ENCODE assay signal across 21 cellular contexts in the genomic region with DNA sequence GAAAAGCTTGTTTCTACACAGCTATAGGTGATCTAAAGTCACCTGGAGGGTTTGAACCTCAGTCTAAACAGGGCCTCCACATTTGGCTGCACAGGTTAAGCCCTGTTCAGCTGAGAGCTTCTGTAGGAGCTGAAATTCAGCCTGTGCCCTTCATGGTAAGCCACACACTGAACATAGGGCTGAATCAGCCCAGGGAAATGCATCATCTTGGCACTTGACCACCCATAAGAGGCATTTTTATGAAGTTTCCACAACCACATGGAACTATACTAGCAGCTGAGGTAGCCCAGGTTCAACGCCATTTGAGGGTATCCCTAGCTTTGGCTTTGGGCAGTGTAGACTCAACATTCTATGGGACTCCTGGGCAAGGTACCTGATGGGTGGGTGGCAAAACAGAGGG.
A peak's percentile ranks its signal among the peaks of the same experiment; 100 is the strongest.
DNase-seq lines count a peak whose midpoint lies in the region; ATAC-seq, FAIRE-seq and TF ChIP-seq lines count a peak whose summit lies in the region.
"Had no signal": no experiment of that assay in that cellular context is flagged by ENCODE, and none has a peak within 500 bp of the region (broad histone marks: within the 10 kb centered on the region; RNA-seq: fewer than 3 reads in every experiment).

No MANE protein-coding gene starts in this region.

- H3K9me3 ChIP-seq in gastrocnemius medialis = no peaks in the 10 kb centered on the region
- H3K9me3 ChIP-seq: BE2C had no signal

- peaks cover 4% of the 10 kb centered on the region for H3K4me1 Mint-ChIP-seq in activated CD8-positive, alpha-beta memory T cell treated with anti-CD3 and anti-CD28 coated beads, Interleukin-2, amount 10 ng/mL, durations not matched to agents 7 days and 5 days
- H3K4me1 Mint-ChIP-seq: CD14-positive monocyte had no signal

- no peaks in the 10 kb centered on the region for H3K36me3 Mint-ChIP-seq in activated CD8-positive, alpha-beta memory T cell treated with anti-CD3 and anti-CD28 coated beads, Interleukin-2, amount 10 ng/mL, durations not matched to agents 7 days and 5 days
- H3K36me3 Mint-ChIP-seq: CD14-positive monocyte; CD8-positive, alpha-beta T cell had no signal

- intact Hi-C loops in gastrocnemius medialis (cut with DNase I; ENCODE audit: low total_unique reads) = loop anchor here (5.0 kb wide), 1 partner anchor 84 kb away; no protein-coding TSS in a partner anchor

- H3K27me3 ChIP-seq in gastrocnemius medialis = no peaks in the 10 kb centered on the region

- no peak for TF ChIP-seq CTCF in AG10803 (conservative IDR thresholded peaks at IDR 0.05; ENCODE audit: low read length)
- no peak for TF ChIP-seq CTCF in gastrocnemius medialis (IDR thresholded peaks at IDR 0.05 in 4 of 5, conservative IDR thresholded peaks at IDR 0.05 in 1 of 5)

- no peaks in the 10 kb centered on the region for H3K36me3 ChIP-seq in gastrocnemius medialis
- H3K36me3 ChIP-seq: BE2C had no signal

- no peak for FAIRE-seq in H54 (lab: Jason Lieb, UNC)
- FAIRE-seq: D721Med, GM12892, GM19239 had no signal

- H3K4me3 Mint-ChIP-seq in activated CD8-positive, alpha-beta memory T cell treated with anti-CD3 and anti-CD28 coated beads, Interleukin-2, amount 10 ng/mL, durations not matched to agents 7 days and 5 days = no peak overlapping the region
- H3K4me3 Mint-ChIP-seq: CD14-positive monocyte; CD8-positive, alpha-beta T cell had no signal

- DNase-seq in AG10803 (ENCODE audit: low read depth) (peak; percentile 34), HT1080 (ENCODE audit: low read depth) (peak; percentile 21), RPMI7951 (ENCODE audit: low read depth) (peak; percentile 32), dermis blood vessel endothelial cell (peak; percentile 40), gastrocnemius medialis (no peak), ACHN (no peak), H54 (ENCODE audit: insufficient read length, low spot score) (no peak)
- no peak for DNase-seq in activated CD8-positive, alpha-beta memory T cell treated with anti-CD3 and anti-CD28 coated beads, Interleukin-2, amount 10 ng/mL, durations not matched to agents 7 days and 5 days
- DNase-seq: 8988T; BE2C; CD8-positive, alpha-beta T cell; COR-L47; DMS153; DMS79 treated with DMSO at 0.1 percent for 48 hours; GDM1; H7; IMR-90 had no signal

- H3K27ac ChIP-seq in gastrocnemius medialis = no peak overlapping the region

- no peak for ATAC-seq in gastrocnemius medialis
- ATAC-seq in activated CD8-positive, alpha-beta memory T cell treated with anti-CD3 and anti-CD28 coated beads, Interleukin-2, amount 10 ng/mL, durations not matched to agents 7 days and 5 days = no peak
- ATAC-seq: CD8-positive, alpha-beta T cell had no signal

- no peaks in the 10 kb centered on the region for H3K9me3 Mint-ChIP-seq in activated CD8-positive, alpha-beta memory T cell treated with anti-CD3 and anti-CD28 coated beads, Interleukin-2, amount 10 ng/mL, durations not matched to agents 7 days and 5 days (ENCODE audit: low read depth)
- H3K9me3 Mint-ChIP-seq: CD8-positive, alpha-beta T cell had no signal

- TF ChIP-seq POLR2A in gastrocnemius medialis (IDR thresholded peaks at IDR 0.05) = no peak
- no peak for TF ChIP-seq POLR2A in H54 (IDR thresholded peaks at IDR 0.05; ENCODE audit: low read depth, low read length)

- peaks cover 14 to 30% of the 10 kb centered on the region in 2 donors for H3K4me1 ChIP-seq in gastrocnemius medialis
- H3K4me1 ChIP-seq: BE2C had no signal

- peaks cover 10% of the 10 kb centered on the region for H3K27me3 Mint-ChIP-seq in activated CD8-positive, alpha-beta memory T cell treated with anti-CD3 and anti-CD28 coated beads, Interleukin-2, amount 10 ng/mL, durations not matched to agents 7 days and 5 days

- H3K4me3 ChIP-seq in AG10803 (ENCODE audit: low read length) (no peak overlapping the region), gastrocnemius medialis (no peak overlapping the region)

- in situ Hi-C loops in gastrocnemius medialis (cut with MboI; ENCODE audit: low sequenced_read_pairs in 4 of 4) = loop anchor here (10.0 kb wide), 3 partner anchors 86 to 186 kb away; no protein-coding TSS in a partner anchor
- in situ Hi-C loops in ACHN (cut with HindIII; ENCODE audit: low pct_ligation_motif_present, low pct_unique_long_range_greater_than_20kb, low sequenced_read_pairs) = no loop called here

- no peak overlapping the region for H3K27ac Mint-ChIP-seq in activated CD8-positive, alpha-beta memory T cell treated with anti-CD3 and anti-CD28 coated beads, Interleukin-2, amount 10 ng/mL, durations not matched to agents 7 days and 5 days
- H3K27ac Mint-ChIP-seq: CD8-positive, alpha-beta T cell had no signal

- CTCF ChIA-PET in activated CD8-positive, alpha-beta memory T cell treated with anti-CD3 and anti-CD28 coated beads, Interleukin-2, amount 10 ng/mL, durations not matched to agents 7 days and 5 days (lab: Charles Lee) = no interaction called here

Comparison
In these comparisons a context has a peak if more than half of its experiments do, and no peak if none do; other contexts are left out.
1. DNase-seq: peak in AG10803 (single experiment), HT1080 (single experiment), RPMI7951 (single experiment) and dermis blood vessel endothelial cell (single experiment); none in gastrocnemius medialis (0 of 2), ACHN (single experiment), H54 (single experiment) and activated CD8-positive, alpha-beta memory T cell treated with anti-CD3 and anti-CD28 coated beads, Interleukin-2, amount 10 ng/mL, durations not matched to agents 7 days and 5 days (single experiment).